ENCODE assay signal across 17 cellular contexts in the genomic region with DNA sequence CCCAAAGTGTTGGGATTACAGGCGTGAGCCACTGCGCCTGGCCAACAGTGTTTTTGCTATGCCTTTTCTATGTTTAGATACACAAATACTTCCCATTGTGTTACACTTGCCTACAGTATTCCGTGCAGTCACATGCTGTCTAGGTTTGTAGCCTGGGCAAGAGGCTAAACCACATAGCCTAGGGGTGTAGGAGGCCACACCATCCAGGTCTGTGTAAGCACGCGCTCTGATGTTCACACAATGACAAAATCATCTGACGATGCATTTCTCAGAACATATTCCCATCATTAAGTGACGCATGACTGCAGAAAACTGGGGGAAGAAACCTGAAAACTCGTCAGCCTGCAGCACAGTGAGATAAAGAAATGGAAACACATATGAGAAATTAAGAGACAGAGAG. TPM values are rescaled to one million over a fixed set of nuclear protein-coding genes. Genes with fewer than 3 reads are reported as not detected.
A peak's percentile ranks its signal among the peaks of the same experiment; 100 is the strongest.
DNase-seq lines count a peak whose midpoint lies in the region; TF ChIP-seq lines count a peak whose summit lies in the region.
"Had no signal": no experiment of that assay in that cellular context is flagged by ENCODE, and none has a peak within 500 bp of the region (broad histone marks: within the 10 kb centered on the region; RNA-seq: fewer than 3 reads in every experiment).

No MANE protein-coding gene starts in this region.

- POLR2A ChIA-PET in MCF 10A (lab: Yijun Ruan, JAX): interaction anchor here (0.7 to 1.0 kb wide), 3 partner anchors 17 to 48 kb away, joined by 3 to 6 read pairs (median 3); no protein-coding TSS in a partner anchor

- peaks cover 0 to 9% of the 10 kb centered on the region in 2 donors for H3K27me3 ChIP-seq in breast epithelium
- H3K27me3 ChIP-seq: BLaER1 treated with 17β-estradiol and CSF1 and Interleukin-3, amounts not matched to agents 10 nM and 100 nM had no signal

- no peaks in the 10 kb centered on the region for H3K27me3 Mint-ChIP-seq in MCF 10A (ENCODE audit: insufficient read depth, unreplicated experiment)

- H3K36me3 ChIP-seq in breast epithelium: no peaks in the 10 kb centered on the region
- H3K36me3 ChIP-seq: BLaER1 treated with 17β-estradiol and CSF1 and Interleukin-3, amounts not matched to agents 10 nM and 100 nM had no signal

- no peak overlapping the region for H3K4me3 ChIP-seq in breast epithelium
- H3K4me3 ChIP-seq: BLaER1 treated with 17β-estradiol and CSF1 and Interleukin-3, amounts not matched to agents 10 nM and 100 nM; GM23248 had no signal

- H3K4me1 Mint-ChIP-seq in MCF 10A (ENCODE audit: insufficient read depth, unreplicated experiment): peaks cover 18% of the 10 kb centered on the region
- H3K4me1 Mint-ChIP-seq: B cell; CD14-positive monocyte; CD8-positive, alpha-beta memory T cell had no signal

- no peak overlapping the region for H3K27ac Mint-ChIP-seq in MCF 10A (ENCODE audit: low read depth, unreplicated experiment)
- H3K27ac Mint-ChIP-seq: B cell; CD14-positive monocyte; CD4-positive, alpha-beta T cell; CD8-positive, alpha-beta memory T cell had no signal

- H3K27ac ChIP-seq in breast epithelium: no peak overlapping the region
- H3K27ac ChIP-seq: 22Rv1; BLaER1 treated with 17β-estradiol and CSF1 and Interleukin-3, amounts not matched to agents 10 nM and 100 nM; GM23248 had no signal

- CTCF ChIA-PET in MCF 10A (lab: Yijun Ruan, JAX): interaction anchor here (0.6 kb wide), 1 partner anchor 231 kb away, joined by 4 read pairs; no protein-coding TSS in a partner anchor

- TF ChIP-seq CTCF in MCF 10A (IDR thresholded peaks at IDR 0.05; ENCODE audit: unreplicated experiment) (no peak), breast epithelium (IDR thresholded peaks at IDR 0.05) (no peak)

- H3K36me3 Mint-ChIP-seq in MCF 10A (ENCODE audit: insufficient read depth, unreplicated experiment): no peaks in the 10 kb centered on the region
- H3K36me3 Mint-ChIP-seq: CD14-positive monocyte; CD8-positive, alpha-beta memory T cell had no signal

- BruUV-seq in MCF 10A (replicated peaks; lab: Mats Ljungman, UMichigan): no TSS peak

- H3K4me3 Mint-ChIP-seq in MCF 10A (ENCODE audit: unreplicated experiment): no peak overlapping the region
- H3K4me3 Mint-ChIP-seq: B cell; CD14-positive monocyte; CD4-positive, alpha-beta T cell; CD8-positive, alpha-beta memory T cell had no signal

- H3K9me3 Mint-ChIP-seq in MCF 10A (ENCODE audit: unreplicated experiment): no peaks in the 10 kb centered on the region
- H3K9me3 Mint-ChIP-seq: CD4-positive, alpha-beta T cell; CD8-positive, alpha-beta memory T cell had no signal

- H3K9me3 ChIP-seq in breast epithelium: no peaks in the 10 kb centered on the region
- H3K9me3 ChIP-seq: BLaER1 treated with 17β-estradiol and CSF1 and Interleukin-3, amounts not matched to agents 10 nM and 100 nM had no signal

- TF ChIP-seq POLR2A in breast epithelium (IDR thresholded peaks at IDR 0.05): no peak

- DNase-seq in MCF 10A (ENCODE audit: unreplicated experiment) (peak; percentile 65), breast epithelium (ENCODE audit: low spot score in 2 of 2) (no peak), RPMI7951 (ENCODE audit: low read depth) (peak; percentile 98), foreskin melanocyte (peak; percentile 25), superior temporal gyrus (ENCODE audit: extremely low spot score) (no peak)
- no peak for DNase-seq in activated CD8-positive, alpha-beta memory T cell treated with anti-CD3 and anti-CD28 coated beads for 24 hours
- DNase-seq: CD4-positive, alpha-beta T cell; CD8-positive, alpha-beta memory T cell; DMS 273 treated with DMSO at 0.1 percent for 48 hours; DMS79; GF-D8; GM23248; H7 had no signal

- intact Hi-C loops in MCF 10A (cut with micrococcal nuclease): no loop called here
- intact Hi-C loops in breast epithelium (cut with DNase I; ENCODE audit: low total_unique reads): no loop called here

- no peaks in the 10 kb centered on the region for H3K4me1 ChIP-seq in breast epithelium

RNA-seq across cellular contexts. Expression of a gene that starts 46.1 kb away (rescaled TPM):
- total RNA-seq in MCF 10A (2022): 30.2 and 31.6 TPM in 2 replicates
- total RNA-seq in breast epithelium: 100 to 1,000 TPM in 2 of 3 donors, 10 to 100 TPM in 1; 38.2 to 200 (median 178) TPM
- total RNA-seq in RPMI7951 (2014; rRNA removed; shearing (Covaris generic)): 94.9 and 102 TPM in 2 replicates
- total RNA-seq: B cell; CD4-positive, alpha-beta T cell; CD8-positive, alpha-beta memory T cell had no signal

Comparison
In these comparisons a context has a peak if more than half of its experiments do, and no peak if none do; other contexts are left out.
1. DNase-seq: peak in MCF 10A (single experiment), RPMI7951 (single experiment) and foreskin melanocyte (single experiment); none in breast epithelium (0 of 2), activated CD8-positive, alpha-beta memory T cell treated with anti-CD3 and anti-CD28 coated beads for 24 hours (single experiment) and superior temporal gyrus (single experiment).